7 cellular contexts compared by ENCODE assay signal in genomic region chr1:165367375-165367993, GRCh38. TPM values are rescaled to one million over a fixed set of nuclear protein-coding genes. Genes with fewer than 3 reads are reported as not detected.
DNase-seq lines count a peak whose midpoint lies in the region; ATAC-seq and TF ChIP-seq lines count a peak whose summit lies in the region.

No MANE protein-coding gene starts in this region.

- TF ChIP-seq CTCF in GM12874 (IDR thresholded peaks at IDR 0.05; ENCODE audit: insufficient read depth, low read depth, low read length): peak; percentile 98

- peak; percentile 62 for ATAC-seq in HG02642 (IDR thresholded peaks at IDR 0.05; ENCODE audit: poor library complexity, unreplicated experiment)

- DNase-seq in NCI-H2196 (lab: John Stamatoyannopoulos, UW; ENCODE audit: unreplicated experiment) (peak; percentile 77), cerebellum (ENCODE audit: low spot score) (peak; percentile 78), lung microvascular endothelial cell (ENCODE audit: low read depth in 2 of 2) (peak; percentile 78 to 86)
- peak; percentile 77 for DNase-seq in activated CD4-positive, CD25-positive, alpha-beta regulatory T cell treated with anti-CD3 and anti-CD28 coated beads, Interleukin-2, amount 50 U/mL, for 72 hours
- peak; percentile 76 for DNase-seq in stimulated activated CD8-positive, alpha-beta memory T cell treated with anti-CD3 and anti-CD28 coated beads, Interleukin-15, amount 100 ng/mL, for 1 hour (ENCODE audit: low read depth)

RNA-seq across cellular contexts. Expression of gene LMX1A, which starts 11.0 kb away (rescaled TPM):
- 13.3 TPM for total RNA-seq in cerebellum
- total RNA-seq in lung microvascular endothelial cell: not detected in 2 replicates

Comparison
In these comparisons a context has a peak if more than half of its experiments do, and no peak if none do; other contexts are left out.
1. Peak in every context shown above with its lines: DNase-seq and ATAC-seq.
2. RNA of gene LMX1A, which starts 11.0 kb away (total RNA-seq): 13.3 TPM in cerebellum (single experiment); not detected in lung microvascular endothelial cell; every median in the first group is over 10 times any median in the second.